In genomic region chrX:119709630-119710029, GRCh38 we compare ENCODE assay signal across 27 cellular contexts. TPM values are rescaled to one million over a fixed set of nuclear protein-coding genes. Genes with fewer than 3 reads are reported as not detected.
"Had no signal": no experiment of that assay in that cellular context is flagged by ENCODE, and none has a peak within 500 bp of the region (broad histone marks: within the 10 kb centered on the region; RNA-seq: fewer than 3 reads in every experiment).

No MANE protein-coding gene starts in this region.

- DNase-seq: stimulated activated CD4-positive, alpha-beta T cell treated with anti-CD3 and anti-CD28 coated beads, Interleukin-2, amount 100 ng/mL, for 48 hours; stimulated activated CD4-positive, alpha-beta T cell treated with anti-CD3 and anti-CD28 coated beads, Interleukin-4, amount 100 ng/mL, for 1 hour; stimulated activated CD4-positive, alpha-beta T cell treated with anti-CD3 and anti-CD28 coated beads, Interleukin-4, amount 100 ng/mL, for 24 hours; stimulated activated CD4-positive, alpha-beta T cell treated with anti-CD3 and anti-CD28 coated beads, Interleukin-4, amount 100 ng/mL, for 4 hours; stimulated activated CD8-positive, alpha-beta memory T cell treated with anti-CD3 and anti-CD28 coated beads, Interleukin-4, amount 100 ng/mL, for 48 hours; stimulated activated naive B cell treated with anti-CD40 and anti-IgM and Interleukin-4, amounts not matched to agents 10 μg/mL and 1 μg/mL and 100 μg/mL, for 72 hours; stimulated activated naive CD4-positive, alpha-beta T cell; stimulated activated naive CD4-positive, alpha-beta T cell treated with Interleukin-2 at 50 U/mL for 16 hours; stimulated activated naive CD8-positive, alpha-beta T cell treated with anti-CD3 and anti-CD28 coated beads, Interleukin-15, amount 100 ng/mL, for 72 hours; stimulated activated naive CD8-positive, alpha-beta T cell treated with anti-CD3 and anti-CD28 coated beads, Interleukin-15, Interleukin-2, amounts not matched to agents 100 U/mL and 50 U/mL, for 24 hours; stomach; substantia nigra; testis; thyroid gland; tibial artery; transverse colon; trophoblast cell; upper lobe of left lung; upper lobe of right lung; uterus had no signal

- FAIRE-seq: urothelium cell line had no signal

- H3K4me3 ChIP-seq: stomach, suprapubic skin, testis, thoracic aorta, thyroid gland, tibial artery, tibial nerve, transverse colon, upper lobe of left lung, upper lobe of right lung, uterus, vagina had no signal

- ATAC-seq: stimulated activated effector memory CD8-positive, alpha-beta T cell treated with anti-CD3 and anti-CD28 coated beads, Interleukin-12 subunit alpha, Interleukin-12 subunit beta, amount 100 ng/mL, for 72 hours; stimulated activated memory B cell treated with anti-CD40 and anti-IgM and Interleukin-4, amounts not matched to agents 10 μg/mL and 1 μg/mL and 100 μg/mL, for 72 hours; stimulated activated naive B cell treated with anti-CD40 and anti-IgM and Interleukin-4, amounts not matched to agents 10 μg/mL and 1 μg/mL and 100 μg/mL, for 72 hours; stimulated activated naive CD8-positive, alpha-beta T cell treated with anti-CD3 and anti-CD28 coated beads, Interleukin-15, amount 100 ng/mL, for 72 hours; stimulated activated naive CD8-positive, alpha-beta T cell treated with anti-CD3 and anti-CD28 coated beads, Interleukin-15, Interleukin-2, amounts not matched to agents 100 U/mL and 50 U/mL, for 24 hours; upper lobe of right lung had no signal

- H3K4me1 ChIP-seq: stomach, suprapubic skin, testis, thyroid gland, tibial artery, tibial nerve, transverse colon, upper lobe of left lung, upper lobe of right lung, uterus, vagina had no signal

- H3K36me3 ChIP-seq: stomach, suprapubic skin, thoracic aorta, thyroid gland, tibial artery, tibial nerve, transverse colon, upper lobe of left lung, upper lobe of right lung, uterus, vagina had no signal

- H3K9me3 ChIP-seq: stomach, suprapubic skin, testis, thoracic aorta, thyroid gland, tibial artery, tibial nerve, transverse colon, upper lobe of left lung, upper lobe of right lung, uterus, vagina had no signal

- H3K27me3 ChIP-seq: stomach, suprapubic skin, testis, thyroid gland, tibial artery, tibial nerve, transverse colon, upper lobe of left lung, upper lobe of right lung, uterus, vagina had no signal

- H3K27ac ChIP-seq: stomach, suprapubic skin, testis, thoracic aorta, thyroid gland, tibial artery, tibial nerve, transverse colon, upper lobe of left lung, upper lobe of right lung, uterus, vagina had no signal

RNA-seq across cellular contexts. Expression of gene SOWAHD, which starts 48.8 kb away (rescaled TPM):
- total RNA-seq: thoracic aorta, thyroid gland, vagina had no signal
